8 cellular contexts compared by ENCODE assay signal in the genomic region with DNA sequence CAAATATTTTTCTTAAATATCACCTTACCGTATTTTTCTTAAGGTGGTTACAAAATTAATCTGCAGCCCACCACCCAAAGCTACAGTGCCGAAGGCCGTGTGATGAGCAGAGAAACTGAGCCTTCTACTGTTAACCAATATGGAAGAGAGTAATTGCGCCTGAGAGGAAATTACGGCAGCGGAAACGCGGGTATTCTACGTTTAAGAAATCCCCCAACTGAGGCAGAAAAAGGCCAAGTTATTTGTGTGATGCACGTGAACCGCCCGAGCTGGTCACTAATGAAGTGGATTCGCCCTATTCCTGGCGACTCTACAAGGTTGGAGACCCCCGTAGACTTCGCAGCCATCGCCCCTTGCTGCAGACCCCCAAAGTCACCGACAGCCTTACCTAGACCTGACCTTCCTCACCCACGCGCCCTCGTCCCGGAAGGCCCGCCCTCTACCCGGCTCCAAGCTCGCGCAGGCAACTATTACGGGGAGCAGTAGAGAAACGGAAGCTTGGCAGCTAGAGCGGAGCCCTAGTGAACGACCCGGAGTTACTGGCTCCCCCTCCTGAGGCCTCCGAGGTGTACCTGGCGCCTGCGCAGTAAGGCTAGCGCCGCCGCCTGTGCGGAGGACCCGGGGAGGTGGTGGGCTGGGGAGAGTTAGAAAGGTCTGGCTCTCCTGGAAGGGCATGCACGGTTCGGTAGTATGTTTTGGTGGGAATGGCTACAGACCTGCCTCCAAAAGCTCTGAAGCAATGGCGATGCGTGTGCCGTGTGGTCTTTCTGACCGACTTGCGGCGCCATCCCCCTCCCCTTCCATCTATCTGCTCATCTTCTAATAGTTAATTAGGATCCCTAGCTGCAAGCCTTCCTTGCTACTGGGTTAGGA. TPM values are rescaled to one million over a fixed set of nuclear protein-coding genes. Genes with fewer than 3 reads are reported as not detected.
A peak's percentile ranks its signal among the peaks of the same experiment; 100 is the strongest.
DNase-seq lines count a peak whose midpoint lies in the region; ATAC-seq and TF ChIP-seq lines count a peak whose summit lies in the region.

A gene (minus strand): TSS at position 430 of the 873 bp plus-strand sequence. CDS start 4,319 bp downstream, outside the sequence.

- H3K9me3 ChIP-seq in mucosa of descending colon, result no peaks in the 10 kb centered on the region

- H3K27ac ChIP-seq in epithelial cell of prostate, result peak within 1 kb of the TSS; percentile 62

- peak; percentile 99 for DNase-seq in DMS53 (lab: John Stamatoyannopoulos, UW)
- DNase-seq in OCI-M2 (lab: John Stamatoyannopoulos, UW; ENCODE audit: unreplicated experiment), result peak; percentile 98
- DNase-seq in activated T-cell treated with anti-CD3 and anti-CD28 coated beads for 4 hours, result peak; percentile 91
- peak; percentile 70 for DNase-seq in epithelial cell of prostate (ENCODE audit: low read depth, low spot score)
- DNase-seq in mucosa of descending colon, result peak; percentile 94 to 97 (median 96)
- peak; percentile 93 for DNase-seq in stimulated activated CD8-positive, alpha-beta memory T cell treated with anti-CD3 and anti-CD28 coated beads, Interleukin-4, amount 100 ng/mL, for 24 hours (ENCODE audit: low read depth)

- TF ChIP-seq EP300 in Ishikawa (IDR thresholded peaks at IDR 0.05; ENCODE audit: borderline replicate concordance), result peak; percentile 18; the same call in 1 of the 2 replicates

- H3K4me1 ChIP-seq in mucosa of descending colon (ENCODE audit: low read depth), result peaks cover 16% of the 10 kb centered on the region

- H3K36me3 ChIP-seq in mucosa of descending colon (ENCODE audit: low read depth), result no peaks in the 10 kb centered on the region

- ATAC-seq in GM21576 (IDR thresholded peaks at IDR 0.05; ENCODE audit: unreplicated experiment) (peak; percentile 99), mucosa of descending colon (peak; percentile 99)

- peak; percentile 22 for TF ChIP-seq CTCF in mucosa of descending colon (IDR thresholded peaks at IDR 0.05)

- peak within 1 kb of the TSS; percentile 50 for H3K4me3 ChIP-seq in mucosa of descending colon

- intact Hi-C loops in mucosa of descending colon (cut with DNase I, micrococcal nuclease), result loop anchor here (5.0 kb wide), 1 partner anchor 202 kb away; no protein-coding TSS in a partner anchor

- no peak for TF ChIP-seq RAD21 in Ishikawa (IDR thresholded peaks at IDR 0.05; ENCODE audit: low read depth)

TF ChIP-seq in Ishikawa, 13 proteins besides CTCF, POLR2A, EP300 and RAD21:
- TF ChIP-seq EGR1 (IDR thresholded peaks at IDR 0.05), result peak; percentile 84
- peak; percentile 66 for TF ChIP-seq CREB1 (IDR thresholded peaks at IDR 0.05; ENCODE audit: low read depth)
- TF ChIP-seq, protein P1, sequence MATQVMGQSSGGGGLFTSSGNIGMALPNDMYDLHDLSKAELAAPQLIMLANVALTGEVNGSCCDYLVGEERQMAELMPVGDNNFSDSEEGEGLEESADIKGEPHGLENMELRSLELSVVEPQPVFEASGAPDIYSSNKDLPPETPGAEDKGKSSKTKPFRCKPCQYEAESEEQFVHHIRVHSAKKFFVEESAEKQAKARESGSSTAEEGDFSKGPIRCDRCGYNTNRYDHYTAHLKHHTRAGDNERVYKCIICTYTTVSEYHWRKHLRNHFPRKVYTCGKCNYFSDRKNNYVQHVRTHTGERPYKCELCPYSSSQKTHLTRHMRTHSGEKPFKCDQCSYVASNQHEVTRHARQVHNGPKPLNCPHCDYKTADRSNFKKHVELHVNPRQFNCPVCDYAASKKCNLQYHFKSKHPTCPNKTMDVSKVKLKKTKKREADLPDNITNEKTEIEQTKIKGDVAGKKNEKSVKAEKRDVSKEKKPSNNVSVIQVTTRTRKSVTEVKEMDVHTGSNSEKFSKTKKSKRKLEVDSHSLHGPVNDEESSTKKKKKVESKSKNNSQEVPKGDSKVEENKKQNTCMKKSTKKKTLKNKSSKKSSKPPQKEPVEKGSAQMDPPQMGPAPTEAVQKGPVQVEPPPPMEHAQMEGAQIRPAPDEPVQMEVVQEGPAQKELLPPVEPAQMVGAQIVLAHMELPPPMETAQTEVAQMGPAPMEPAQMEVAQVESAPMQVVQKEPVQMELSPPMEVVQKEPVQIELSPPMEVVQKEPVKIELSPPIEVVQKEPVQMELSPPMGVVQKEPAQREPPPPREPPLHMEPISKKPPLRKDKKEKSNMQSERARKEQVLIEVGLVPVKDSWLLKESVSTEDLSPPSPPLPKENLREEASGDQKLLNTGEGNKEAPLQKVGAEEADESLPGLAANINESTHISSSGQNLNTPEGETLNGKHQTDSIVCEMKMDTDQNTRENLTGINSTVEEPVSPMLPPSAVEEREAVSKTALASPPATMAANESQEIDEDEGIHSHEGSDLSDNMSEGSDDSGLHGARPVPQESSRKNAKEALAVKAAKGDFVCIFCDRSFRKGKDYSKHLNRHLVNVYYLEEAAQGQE (IDR thresholded peaks at IDR 0.05; ENCODE audit: low read depth), result no peak
- no peak for TF ChIP-seq FOXM1 (IDR thresholded peaks at IDR 0.05; ENCODE audit: borderline replicate concordance, low read depth)
- no peak for TF ChIP-seq TEAD4 (IDR thresholded peaks at IDR 0.05)
- peak; percentile 77 for TF ChIP-seq YY1 (IDR thresholded peaks at IDR 0.05; ENCODE audit: low read depth)
- TF ChIP-seq, protein P2, sequence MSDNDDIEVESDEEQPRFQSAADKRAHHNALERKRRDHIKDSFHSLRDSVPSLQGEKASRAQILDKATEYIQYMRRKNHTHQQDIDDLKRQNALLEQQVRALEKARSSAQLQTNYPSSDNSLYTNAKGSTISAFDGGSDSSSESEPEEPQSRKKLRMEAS (IDR thresholded peaks at IDR 0.05), result no peak; the same call in 1 of the 2 replicates
- TF ChIP-seq NFIC (IDR thresholded peaks at IDR 0.05), result no peak
- peak; percentile 68 for TF ChIP-seq TAF1 (IDR thresholded peaks at IDR 0.05; ENCODE audit: low read depth)
- peak; percentile 95 for TF ChIP-seq ZBTB7A (IDR thresholded peaks at IDR 0.05; ENCODE audit: low read depth)
- no peak for TF ChIP-seq CEBPB (IDR thresholded peaks at IDR 0.05)
- peak; percentile 67 for TF ChIP-seq TCF12 (IDR thresholded peaks at IDR 0.05; ENCODE audit: low read depth)
- TF ChIP-seq, protein P3, sequence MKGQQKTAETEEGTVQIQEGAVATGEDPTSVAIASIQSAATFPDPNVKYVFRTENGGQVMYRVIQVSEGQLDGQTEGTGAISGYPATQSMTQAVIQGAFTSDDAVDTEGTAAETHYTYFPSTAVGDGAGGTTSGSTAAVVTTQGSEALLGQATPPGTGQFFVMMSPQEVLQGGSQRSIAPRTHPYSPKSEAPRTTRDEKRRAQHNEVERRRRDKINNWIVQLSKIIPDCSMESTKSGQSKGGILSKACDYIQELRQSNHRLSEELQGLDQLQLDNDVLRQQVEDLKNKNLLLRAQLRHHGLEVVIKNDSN (IDR thresholded peaks at IDR 0.05), result no peak

RNA-seq across cellular contexts. Expression of the gene that starts here (rescaled TPM):
- total RNA-seq in mucosa of descending colon, result 100 to 1,000 TPM in 1 of 3 donors, 10 to 100 TPM in 2; 68.8 to 102 (median 80.1) TPM

Comparison
In these comparisons a context has a peak if more than half of its experiments do, and no peak if none do; other contexts are left out.
1. Peak in every context shown above with its lines: DNase-seq, ATAC-seq, H3K4me3 ChIP-seq and H3K27ac ChIP-seq.